In genomic region chr10:44516941-44517340, GRCh38 we compare ENCODE assay signal across 20 cellular contexts.
DNase-seq lines count a peak whose midpoint lies in the region; ATAC-seq and TF ChIP-seq lines count a peak whose summit lies in the region.
"Had no signal": no experiment of that assay in that cellular context is flagged by ENCODE, and none has a peak within 500 bp of the region (broad histone marks: within the 10 kb centered on the region; RNA-seq: fewer than 3 reads in every experiment).

No MANE protein-coding gene starts in this region.

- H3K4me3 Mint-ChIP-seq in neural crest cell, result no peak overlapping the region
- H3K4me3 Mint-ChIP-seq: CD14-positive monocyte; CD4-positive, alpha-beta T cell; CD8-positive, alpha-beta memory T cell had no signal

- H3K4me3 ChIP-seq in esophagus muscularis mucosa, result no peak overlapping the region
- H3K4me3 ChIP-seq: A549; BLaER1 treated with 17β-estradiol and CSF1 and Interleukin-3, amounts not matched to agents 10 nM and 100 nM; GM12878 had no signal

- CTCF ChIA-PET in HEK293T (lab: Yijun Ruan, JAX), result interaction anchor here (0.8 kb wide), 1 partner anchor 8 kb away, joined by 5 read pairs; no protein-coding TSS in a partner anchor

- peaks cover 0 to 18% (median 15%) of the 10 kb centered on the region in 4 donors for H3K4me1 ChIP-seq in esophagus muscularis mucosa
- H3K4me1 ChIP-seq: A549, BE2C had no signal

- 83% methylated on average over 6 of the region's 6 CpGs for WGBS in esophagus muscularis mucosa

- no peak overlapping the region for H3K27ac ChIP-seq in esophagus muscularis mucosa (replicated peaks in 1 of 4)
- H3K27ac ChIP-seq: A549; BLaER1 treated with 17β-estradiol and CSF1 and Interleukin-3, amounts not matched to agents 10 nM and 100 nM had no signal

- TF ChIP-seq EP300 in esophagus muscularis mucosa (IDR thresholded peaks at IDR 0.05), result no peak

- TF ChIP-seq CTCF in esophagus muscularis mucosa (IDR thresholded peaks at IDR 0.05), result no peak
- TF ChIP-seq CTCF in neural crest cell (conservative IDR thresholded peaks at IDR 0.05), result no peak

- intact Hi-C loops in esophagus muscularis mucosa (cut with DNase I), result no loop called here

- ATAC-seq in HG02678 (IDR thresholded peaks at IDR 0.05; ENCODE audit: unreplicated experiment) (no peak), GM21367 (IDR thresholded peaks at IDR 0.05; ENCODE audit: unreplicated experiment) (no peak)

- POLR2A ChIA-PET in HEK293T (lab: Yijun Ruan, JAX), result no interaction called here

- H3K36me3 ChIP-seq in esophagus muscularis mucosa, result no peaks in the 10 kb centered on the region
- H3K36me3 ChIP-seq: BE2C; BLaER1 treated with 17β-estradiol and CSF1 and Interleukin-3, amounts not matched to agents 10 nM and 100 nM had no signal

- peaks cover 4% of the 10 kb centered on the region for H3K4me1 Mint-ChIP-seq in neural crest cell
- H3K4me1 Mint-ChIP-seq: CD14-positive monocyte; CD8-positive, alpha-beta memory T cell had no signal

- no peaks in the 10 kb centered on the region for H3K36me3 Mint-ChIP-seq in neural crest cell (ENCODE audit: low read depth)
- H3K36me3 Mint-ChIP-seq: CD14-positive monocyte; CD8-positive, alpha-beta memory T cell had no signal

- peaks cover 3% of the 10 kb centered on the region for H3K27me3 Mint-ChIP-seq in neural crest cell (ENCODE audit: low read depth)
- H3K27me3 Mint-ChIP-seq: CD4-positive, alpha-beta T cell; CD8-positive, alpha-beta memory T cell had no signal

- peak overlapping the region; percentile 47 for H3K27ac Mint-ChIP-seq in neural crest cell (ENCODE audit: unreplicated experiment)
- H3K27ac Mint-ChIP-seq: CD14-positive monocyte; CD4-positive, alpha-beta T cell; CD8-positive, alpha-beta memory T cell had no signal

- no peaks in the 10 kb centered on the region for H3K27me3 ChIP-seq in esophagus muscularis mucosa
- H3K27me3 ChIP-seq: BE2C; BLaER1 treated with 17β-estradiol and CSF1 and Interleukin-3, amounts not matched to agents 10 nM and 100 nM had no signal

- TF ChIP-seq POLR2A in esophagus muscularis mucosa (IDR thresholded peaks at IDR 0.05; ENCODE audit: low read depth), result no peak

- H3K9me3 ChIP-seq in esophagus muscularis mucosa, result no peaks in the 10 kb centered on the region
- H3K9me3 ChIP-seq: A549; BE2C; BLaER1 treated with 17β-estradiol and CSF1 and Interleukin-3, amounts not matched to agents 10 nM and 100 nM had no signal

- no peaks in the 10 kb centered on the region for H3K9me3 Mint-ChIP-seq in neural crest cell

- DNase-seq in HEK293T (ENCODE audit: extremely low spot score) (no peak), SK-N-DZ (ENCODE audit: low spot score) (peak; percentile 56), esophagus muscularis mucosa (ENCODE audit: extremely low spot score) (peak; percentile 57), neural crest cell (ENCODE audit: low read depth, low spot score) (no peak), foreskin melanocyte (no peak)
- DNase-seq: 8988T; BE2C; CD4-positive, alpha-beta T cell; CD8-positive, alpha-beta memory T cell; DMS 273 treated with DMSO at 0.1 percent for 48 hours; DMS79; GDM1; GOT3; HCEC 1CT had no signal

TF ChIP-seq in HEK293T, 16 proteins besides CTCF, POLR2A, EP300 and RAD21:
- TF ChIP-seq, protein P1, sequence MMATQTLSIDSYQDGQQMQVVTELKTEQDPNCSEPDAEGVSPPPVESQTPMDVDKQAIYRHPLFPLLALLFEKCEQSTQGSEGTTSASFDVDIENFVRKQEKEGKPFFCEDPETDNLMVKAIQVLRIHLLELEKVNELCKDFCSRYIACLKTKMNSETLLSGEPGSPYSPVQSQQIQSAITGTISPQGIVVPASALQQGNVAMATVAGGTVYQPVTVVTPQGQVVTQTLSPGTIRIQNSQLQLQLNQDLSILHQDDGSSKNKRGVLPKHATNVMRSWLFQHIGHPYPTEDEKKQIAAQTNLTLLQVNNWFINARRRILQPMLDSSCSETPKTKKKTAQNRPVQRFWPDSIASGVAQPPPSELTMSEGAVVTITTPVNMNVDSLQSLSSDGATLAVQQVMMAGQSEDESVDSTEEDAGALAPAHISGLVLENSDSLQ (IDR thresholded peaks at IDR 0.05), result 0 out of 2 replicates have a peak, but pooled peaks have one; percentile 17
- TF ChIP-seq NFRKB (IDR thresholded peaks at IDR 0.05), result no peak

Comparison
In these comparisons a context has a peak if more than half of its experiments do, and no peak if none do; other contexts are left out.
1. DNase-seq: peak in SK-N-DZ (single experiment) and esophagus muscularis mucosa (single experiment); none in HEK293T (single experiment), neural crest cell (single experiment) and foreskin melanocyte (single experiment).